ENCODE assay signal across 8 cellular contexts in the genomic region with DNA sequence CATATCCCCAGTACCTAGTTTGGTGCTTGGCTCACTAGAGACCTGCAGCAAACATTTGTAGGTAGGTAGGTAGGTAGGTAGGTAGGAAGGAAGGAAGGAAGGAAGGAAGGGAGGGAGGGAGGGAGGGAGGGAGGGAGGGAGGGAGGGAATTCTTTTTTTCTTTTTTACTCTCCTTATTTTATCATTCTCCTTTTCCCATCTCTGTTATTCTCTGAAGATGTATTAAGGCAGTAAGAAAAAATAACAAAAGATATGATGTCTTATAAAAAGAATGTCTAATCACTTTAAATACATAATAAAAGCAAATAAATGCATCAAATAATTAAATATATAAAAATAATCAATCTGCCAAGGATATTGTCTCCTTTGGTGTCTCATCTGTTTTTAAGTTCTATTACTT. TPM values are rescaled to one million over a fixed set of nuclear protein-coding genes. Genes with fewer than 3 reads are reported as not detected.
"Had no signal": no experiment of that assay in that cellular context is flagged by ENCODE, and none has a peak within 500 bp of the region (broad histone marks: within the 10 kb centered on the region; RNA-seq: fewer than 3 reads in every experiment).

No MANE protein-coding gene starts in this region.

- H3K9ac ChIP-seq: KMS-11 had no signal

- FAIRE-seq: HTR-8/SVneo had no signal

- DNase-seq: IMR-90, KBM-7, KG1 had no signal

- H3K27ac ChIP-seq: HL-60, KMS-11 had no signal

- H3K4me2 ChIP-seq: KMS-11 had no signal

RNA-seq across cellular contexts. Expression of a gene that starts 28.4 kb away (rescaled TPM):
- total RNA-seq: HT1080 had no signal
- polyA plus RNA-seq: IgD-negative memory B cell, IMR-90 had no signal
